ENCODE assay signal across 1 cellular context in genomic region chr3:172101107-172101506, GRCh38.
A peak's percentile ranks its signal among the peaks of the same experiment; 100 is the strongest.
TF ChIP-seq lines count a peak whose summit lies in the region.

No MANE protein-coding gene starts in this region.

TF ChIP-seq in HepG2, 621 proteins besides CTCF, POLR2A, EP300 and RAD21 (continued from another document and continues in another):
- no peak for TF ChIP-seq SOX6 (IDR thresholded peaks at IDR 0.05)
- peak; percentile 95 for TF ChIP-seq SOX6 (CRISPR knock-in tag; IDR thresholded peaks at IDR 0.05)
- TF ChIP-seq MXI1 (IDR thresholded peaks at IDR 0.05; ENCODE audit: borderline replicate concordance, low read depth, low read length), result peak; percentile 25; the same call in 1 of the 3 replicates
- TF ChIP-seq YY1 (IDR thresholded peaks at IDR 0.05; ENCODE audit: insufficient read depth, insufficient replicate concordance, low read depth, low read length), result peak; percentile 25
- TF ChIP-seq JUND (CRISPR knock-in tag; IDR thresholded peaks at IDR 0.05), result no peak
- TF ChIP-seq ZNF792 (CRISPR knock-in tag; IDR thresholded peaks at IDR 0.05), result no peak
- no peak for TF ChIP-seq IKZF4 (CRISPR knock-in tag; IDR thresholded peaks at IDR 0.05; ENCODE audit: borderline replicate concordance, low read depth, not compliant biosample characterization)
- no peak for TF ChIP-seq ZNF34 (CRISPR knock-in tag; IDR thresholded peaks at IDR 0.05; ENCODE audit: borderline replicate concordance)
- TF ChIP-seq ZNF775 (CRISPR knock-in tag; IDR thresholded peaks at IDR 0.05; ENCODE audit: borderline replicate concordance), result no peak
- no peak for TF ChIP-seq IRX3 (CRISPR knock-in tag; IDR thresholded peaks at IDR 0.05; ENCODE audit: borderline replicate concordance, low read depth)
- TF ChIP-seq ZNF230 (CRISPR knock-in tag; IDR thresholded peaks at IDR 0.05), result no peak
- TF ChIP-seq ZNF710 (CRISPR knock-in tag; IDR thresholded peaks at IDR 0.05; ENCODE audit: borderline replicate concordance), result 0 out of 2 replicates have a peak, but pooled peaks have one; percentile 41
- TF ChIP-seq, protein P1, sequence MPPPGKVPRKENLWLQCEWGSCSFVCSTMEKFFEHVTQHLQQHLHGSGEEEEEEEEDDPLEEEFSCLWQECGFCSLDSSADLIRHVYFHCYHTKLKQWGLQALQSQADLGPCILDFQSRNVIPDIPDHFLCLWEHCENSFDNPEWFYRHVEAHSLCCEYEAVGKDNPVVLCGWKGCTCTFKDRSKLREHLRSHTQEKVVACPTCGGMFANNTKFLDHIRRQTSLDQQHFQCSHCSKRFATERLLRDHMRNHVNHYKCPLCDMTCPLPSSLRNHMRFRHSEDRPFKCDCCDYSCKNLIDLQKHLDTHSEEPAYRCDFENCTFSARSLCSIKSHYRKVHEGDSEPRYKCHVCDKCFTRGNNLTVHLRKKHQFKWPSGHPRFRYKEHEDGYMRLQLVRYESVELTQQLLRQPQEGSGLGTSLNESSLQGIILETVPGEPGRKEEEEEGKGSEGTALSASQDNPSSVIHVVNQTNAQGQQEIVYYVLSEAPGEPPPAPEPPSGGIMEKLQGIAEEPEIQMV (CRISPR knock-in tag; IDR thresholded peaks at IDR 0.05; ENCODE audit: low read depth), result no peak
- TF ChIP-seq ZNF598 (CRISPR knock-in tag; IDR thresholded peaks at IDR 0.05; ENCODE audit: borderline replicate concordance), result no peak
- TF ChIP-seq KDM6A (CRISPR knock-in tag; IDR thresholded peaks at IDR 0.05; ENCODE audit: low read depth), result peak; percentile 10; the same call in 1 of the 2 replicates
- peak; percentile 86; the same call in 1 of the 2 replicates for TF ChIP-seq THRA (CRISPR knock-in tag; IDR thresholded peaks at IDR 0.05; ENCODE audit: borderline replicate concordance)
- no peak for TF ChIP-seq SCMH1 (CRISPR knock-in tag; IDR thresholded peaks at IDR 0.05; ENCODE audit: borderline replicate concordance)
- no peak for TF ChIP-seq RAD51 (IDR thresholded peaks at IDR 0.05; ENCODE audit: borderline replicate concordance)
- no peak for TF ChIP-seq ZBTB3 (CRISPR knock-in tag; IDR thresholded peaks at IDR 0.05; ENCODE audit: borderline replicate concordance, low read depth)
- no peak for TF ChIP-seq ZNF225 (CRISPR knock-in tag; IDR thresholded peaks at IDR 0.05)
- no peak for TF ChIP-seq ZNF431 (CRISPR knock-in tag; IDR thresholded peaks at IDR 0.05; ENCODE audit: borderline replicate concordance, low read depth)
- peak; percentile 65 for TF ChIP-seq PATZ1 (CRISPR knock-in tag; IDR thresholded peaks at IDR 0.05)
- TF ChIP-seq, protein P2, sequence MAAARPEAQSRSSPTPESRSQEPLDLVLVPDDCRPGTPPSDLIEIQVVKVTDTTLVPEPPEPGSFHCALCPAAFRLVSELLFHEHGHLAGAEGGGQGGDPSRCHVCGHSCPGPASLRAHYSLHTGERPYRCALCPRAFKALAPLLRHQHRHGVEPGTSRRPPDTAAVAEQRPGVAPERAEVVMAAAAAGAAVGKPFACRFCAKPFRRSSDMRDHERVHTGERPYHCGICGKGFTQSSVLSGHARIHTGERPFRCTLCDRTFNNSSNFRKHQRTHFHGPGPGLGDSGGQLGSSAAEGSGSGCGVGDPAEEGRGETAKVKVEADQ (CRISPR knock-in tag; IDR thresholded peaks at IDR 0.05; ENCODE audit: borderline replicate concordance), result no peak
- no peak for TF ChIP-seq PHF20 (CRISPR knock-in tag; IDR thresholded peaks at IDR 0.05)
- no peak for TF ChIP-seq PRDM4 (CRISPR knock-in tag; IDR thresholded peaks at IDR 0.05; ENCODE audit: borderline replicate concordance)
- no peak for TF ChIP-seq TRIM24 (CRISPR knock-in tag; IDR thresholded peaks at IDR 0.05)
- no peak for TF ChIP-seq AGO1 (IDR thresholded peaks at IDR 0.05; ENCODE audit: low read depth, low read length, poor library complexity, severe bottlenecking)
- TF ChIP-seq, protein P3, sequence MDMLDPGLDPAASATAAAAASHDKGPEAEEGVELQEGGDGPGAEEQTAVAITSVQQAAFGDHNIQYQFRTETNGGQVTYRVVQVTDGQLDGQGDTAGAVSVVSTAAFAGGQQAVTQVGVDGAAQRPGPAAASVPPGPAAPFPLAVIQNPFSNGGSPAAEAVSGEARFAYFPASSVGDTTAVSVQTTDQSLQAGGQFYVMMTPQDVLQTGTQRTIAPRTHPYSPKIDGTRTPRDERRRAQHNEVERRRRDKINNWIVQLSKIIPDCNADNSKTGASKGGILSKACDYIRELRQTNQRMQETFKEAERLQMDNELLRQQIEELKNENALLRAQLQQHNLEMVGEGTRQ (IDR thresholded peaks at IDR 0.05; ENCODE audit: low read depth, low read length), result no peak
- TF ChIP-seq, protein P3 (CRISPR knock-in tag; IDR thresholded peaks at IDR 0.05; ENCODE audit: borderline replicate concordance), result peak; percentile 37; the same call in 1 of the 2 replicates
- TF ChIP-seq, protein P4, sequence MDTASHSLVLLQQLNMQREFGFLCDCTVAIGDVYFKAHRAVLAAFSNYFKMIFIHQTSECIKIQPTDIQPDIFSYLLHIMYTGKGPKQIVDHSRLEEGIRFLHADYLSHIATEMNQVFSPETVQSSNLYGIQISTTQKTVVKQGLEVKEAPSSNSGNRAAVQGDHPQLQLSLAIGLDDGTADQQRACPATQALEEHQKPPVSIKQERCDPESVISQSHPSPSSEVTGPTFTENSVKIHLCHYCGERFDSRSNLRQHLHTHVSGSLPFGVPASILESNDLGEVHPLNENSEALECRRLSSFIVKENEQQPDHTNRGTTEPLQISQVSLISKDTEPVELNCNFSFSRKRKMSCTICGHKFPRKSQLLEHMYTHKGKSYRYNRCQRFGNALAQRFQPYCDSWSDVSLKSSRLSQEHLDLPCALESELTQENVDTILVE (CRISPR knock-in tag; IDR thresholded peaks at IDR 0.05), result 0 out of 2 replicates have a peak, but pooled peaks have one; percentile 56
- TF ChIP-seq ATF2 (CRISPR knock-in tag; IDR thresholded peaks at IDR 0.05), result peak; percentile 87
- TF ChIP-seq REPIN1 (CRISPR knock-in tag; IDR thresholded peaks at IDR 0.05; ENCODE audit: borderline replicate concordance, low read depth), result no peak; the same call in 1 of the 2 replicates
- TF ChIP-seq, protein P5, sequence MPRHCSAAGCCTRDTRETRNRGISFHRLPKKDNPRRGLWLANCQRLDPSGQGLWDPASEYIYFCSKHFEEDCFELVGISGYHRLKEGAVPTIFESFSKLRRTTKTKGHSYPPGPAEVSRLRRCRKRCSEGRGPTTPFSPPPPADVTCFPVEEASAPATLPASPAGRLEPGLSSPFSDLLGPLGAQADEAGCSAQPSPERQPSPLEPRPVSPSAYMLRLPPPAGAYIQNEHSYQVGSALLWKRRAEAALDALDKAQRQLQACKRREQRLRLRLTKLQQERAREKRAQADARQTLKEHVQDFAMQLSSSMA (CRISPR knock-in tag; IDR thresholded peaks at IDR 0.05), result no peak
- TF ChIP-seq, protein P6, sequence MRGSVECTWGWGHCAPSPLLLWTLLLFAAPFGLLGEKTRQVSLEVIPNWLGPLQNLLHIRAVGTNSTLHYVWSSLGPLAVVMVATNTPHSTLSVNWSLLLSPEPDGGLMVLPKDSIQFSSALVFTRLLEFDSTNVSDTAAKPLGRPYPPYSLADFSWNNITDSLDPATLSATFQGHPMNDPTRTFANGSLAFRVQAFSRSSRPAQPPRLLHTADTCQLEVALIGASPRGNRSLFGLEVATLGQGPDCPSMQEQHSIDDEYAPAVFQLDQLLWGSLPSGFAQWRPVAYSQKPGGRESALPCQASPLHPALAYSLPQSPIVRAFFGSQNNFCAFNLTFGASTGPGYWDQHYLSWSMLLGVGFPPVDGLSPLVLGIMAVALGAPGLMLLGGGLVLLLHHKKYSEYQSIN (CRISPR knock-in tag; IDR thresholded peaks at IDR 0.05; ENCODE audit: borderline replicate concordance), result no peak
- TF ChIP-seq ZNF335 (CRISPR knock-in tag; IDR thresholded peaks at IDR 0.05), result 0 out of 2 replicates have a peak, but pooled peaks have one; percentile 54
- TF ChIP-seq, protein P7, sequence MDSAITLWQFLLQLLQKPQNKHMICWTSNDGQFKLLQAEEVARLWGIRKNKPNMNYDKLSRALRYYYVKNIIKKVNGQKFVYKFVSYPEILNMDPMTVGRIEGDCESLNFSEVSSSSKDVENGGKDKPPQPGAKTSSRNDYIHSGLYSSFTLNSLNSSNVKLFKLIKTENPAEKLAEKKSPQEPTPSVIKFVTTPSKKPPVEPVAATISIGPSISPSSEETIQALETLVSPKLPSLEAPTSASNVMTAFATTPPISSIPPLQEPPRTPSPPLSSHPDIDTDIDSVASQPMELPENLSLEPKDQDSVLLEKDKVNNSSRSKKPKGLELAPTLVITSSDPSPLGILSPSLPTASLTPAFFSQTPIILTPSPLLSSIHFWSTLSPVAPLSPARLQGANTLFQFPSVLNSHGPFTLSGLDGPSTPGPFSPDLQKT (CRISPR knock-in tag; IDR thresholded peaks at IDR 0.05; ENCODE audit: borderline replicate concordance), result no peak
- no peak for TF ChIP-seq ZNF672 (CRISPR knock-in tag; IDR thresholded peaks at IDR 0.05)
- TF ChIP-seq SIN3A (IDR thresholded peaks at IDR 0.05; ENCODE audit: borderline replicate concordance, low read depth, low read length), result peak; percentile 77
- no peak for TF ChIP-seq ARNT (IDR thresholded peaks at IDR 0.05)
- no peak for TF ChIP-seq ZNF160 (CRISPR knock-in tag; IDR thresholded peaks at IDR 0.05)
- no peak for TF ChIP-seq RELA (CRISPR knock-in tag; IDR thresholded peaks at IDR 0.05)
- no peak for TF ChIP-seq ZNF576 (CRISPR knock-in tag; IDR thresholded peaks at IDR 0.05)
- TF ChIP-seq RBM39 (IDR thresholded peaks at IDR 0.05; ENCODE audit: low read depth, low read length, poor library complexity, severe bottlenecking), result no peak
